Comparison of ENCODE assay signal across 1 cellular context in genomic region chr12:52277486-52278245, GRCh38.
TF ChIP-seq lines count a peak whose summit lies in the region.

No MANE protein-coding gene starts in this region.

TF ChIP-seq in A549, 52 proteins besides CTCF, POLR2A, EP300 and RAD21:
- TF ChIP-seq MAFK (IDR thresholded peaks at IDR 0.05; ENCODE audit: partially characterized antibody) = no peak
- no peak for TF ChIP-seq POLR2AphosphoS2 (conservative IDR thresholded peaks at IDR 0.05; ENCODE audit: low read length)
- no peak for TF ChIP-seq TP53 (CRISPR knock-in tag; IDR thresholded peaks at IDR 0.05)
- no peak for TF ChIP-seq RNF2 (IDR thresholded peaks at IDR 0.05; ENCODE audit: borderline replicate concordance, low read depth)
- no peak for TF ChIP-seq FOSL2 (IDR thresholded peaks at IDR 0.05)
- TF ChIP-seq FOSL2 (CRISPR knock-in tag; IDR thresholded peaks at IDR 0.05) = no peak
- no peak for TF ChIP-seq PBX3 (IDR thresholded peaks at IDR 0.05)
- peak; percentile 51; the same call in 1 of the 2 replicates for TF ChIP-seq HOXB13 (CRISPR knock-in tag; IDR thresholded peaks at IDR 0.05; ENCODE audit: low read depth)
- no peak for TF ChIP-seq HOXA7 (CRISPR knock-in tag; IDR thresholded peaks at IDR 0.05)
- TF ChIP-seq CEBPB (IDR thresholded peaks at IDR 0.05) = no peak
- TF ChIP-seq BCL3 (IDR thresholded peaks at IDR 0.05) = no peak
- no peak for TF ChIP-seq TFCP2L1 (CRISPR knock-in tag; IDR thresholded peaks at IDR 0.05)
- TF ChIP-seq EHF (CRISPR knock-in tag; IDR thresholded peaks at IDR 0.05) = peak; percentile 69; the same call in 1 of the 2 replicates
- 0 out of 2 replicates have a peak, but pooled peaks have one; percentile 17 for TF ChIP-seq HOXB5 (CRISPR knock-in tag; IDR thresholded peaks at IDR 0.05)
- no peak for TF ChIP-seq CBX8 (IDR thresholded peaks at IDR 0.05)
- no peak for TF ChIP-seq NFE2L2 (conservative IDR thresholded peaks at IDR 0.05; ENCODE audit: low read length)
- TF ChIP-seq PHF8 (IDR thresholded peaks at IDR 0.05; ENCODE audit: borderline replicate concordance, low read depth) = no peak
- peak; percentile 30; the same call in 1 of the 2 replicates for TF ChIP-seq FOSB (CRISPR knock-in tag; IDR thresholded peaks at IDR 0.05)
- TF ChIP-seq ELK1 (IDR thresholded peaks at IDR 0.05; ENCODE audit: low read depth, low read length) = no peak
- TF ChIP-seq BHLHE40 (IDR thresholded peaks at IDR 0.05; ENCODE audit: low read depth, low read length) = no peak
